ENCODE assay signal across 1 cellular context in the genomic region with DNA sequence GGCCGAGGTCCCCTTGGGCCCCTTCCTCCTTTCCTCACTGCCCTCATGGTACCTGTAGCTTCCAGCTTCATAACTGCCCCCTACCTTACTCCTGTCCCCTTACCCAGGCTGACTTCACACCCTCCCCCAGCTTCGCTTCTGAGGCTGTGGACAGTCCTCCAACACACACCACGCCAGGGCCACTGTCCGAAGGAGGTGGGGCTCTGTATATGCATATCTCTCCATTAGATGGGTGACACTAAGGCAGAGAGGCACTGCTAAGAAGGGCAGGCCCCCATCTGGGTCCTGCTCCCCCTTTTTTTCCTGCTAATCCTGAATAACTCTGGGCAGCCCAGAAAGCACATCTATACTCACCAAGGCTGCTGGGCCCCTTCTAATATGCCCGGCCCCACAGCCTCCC.
TF ChIP-seq lines count a peak whose summit lies in the region.

No MANE protein-coding gene starts in this region.

TF ChIP-seq in SK-N-SH treated with all-trans-retinoic acid at 6 μM for 48 hours, 23 proteins besides CTCF, POLR2A, EP300 and RAD21:
- TF ChIP-seq, protein P1, sequence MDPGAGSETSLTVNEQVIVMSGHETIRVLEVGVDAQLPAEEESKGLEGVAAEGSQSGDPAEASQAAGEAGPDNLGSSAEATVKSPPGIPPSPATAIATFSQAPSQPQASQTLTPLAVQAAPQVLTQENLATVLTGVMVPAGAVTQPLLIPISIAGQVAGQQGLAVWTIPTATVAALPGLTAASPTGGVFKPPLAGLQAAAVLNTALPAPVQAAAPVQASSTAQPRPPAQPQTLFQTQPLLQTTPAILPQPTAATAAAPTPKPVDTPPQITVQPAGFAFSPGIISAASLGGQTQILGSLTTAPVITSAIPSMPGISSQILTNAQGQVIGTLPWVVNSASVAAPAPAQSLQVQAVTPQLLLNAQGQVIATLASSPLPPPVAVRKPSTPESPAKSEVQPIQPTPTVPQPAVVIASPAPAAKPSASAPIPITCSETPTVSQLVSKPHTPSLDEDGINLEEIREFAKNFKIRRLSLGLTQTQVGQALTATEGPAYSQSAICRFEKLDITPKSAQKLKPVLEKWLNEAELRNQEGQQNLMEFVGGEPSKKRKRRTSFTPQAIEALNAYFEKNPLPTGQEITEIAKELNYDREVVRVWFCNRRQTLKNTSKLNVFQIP (CRISPR knock-in tag; IDR thresholded peaks at IDR 0.05; ENCODE audit: borderline replicate concordance, low read depth) = no peak
- TF ChIP-seq PPARA (CRISPR knock-in tag; IDR thresholded peaks at IDR 0.05; ENCODE audit: borderline replicate concordance) = no peak
- TF ChIP-seq, protein P2, sequence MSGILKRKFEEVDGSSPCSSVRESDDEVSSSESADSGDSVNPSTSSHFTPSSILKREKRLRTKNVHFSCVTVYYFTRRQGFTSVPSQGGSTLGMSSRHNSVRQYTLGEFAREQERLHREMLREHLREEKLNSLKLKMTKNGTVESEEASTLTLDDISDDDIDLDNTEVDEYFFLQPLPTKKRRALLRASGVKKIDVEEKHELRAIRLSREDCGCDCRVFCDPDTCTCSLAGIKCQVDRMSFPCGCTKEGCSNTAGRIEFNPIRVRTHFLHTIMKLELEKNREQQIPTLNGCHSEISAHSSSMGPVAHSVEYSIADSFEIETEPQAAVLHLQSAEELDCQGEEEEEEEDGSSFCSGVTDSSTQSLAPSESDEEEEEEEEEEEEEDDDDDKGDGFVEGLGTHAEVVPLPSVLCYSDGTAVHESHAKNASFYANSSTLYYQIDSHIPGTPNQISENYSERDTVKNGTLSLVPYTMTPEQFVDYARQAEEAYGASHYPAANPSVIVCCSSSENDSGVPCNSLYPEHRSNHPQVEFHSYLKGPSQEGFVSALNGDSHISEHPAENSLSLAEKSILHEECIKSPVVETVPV (CRISPR knock-in tag; IDR thresholded peaks at IDR 0.05) = no peak
- no peak for TF ChIP-seq TCF4 (CRISPR knock-in tag; IDR thresholded peaks at IDR 0.05; ENCODE audit: borderline replicate concordance)
- no peak for TF ChIP-seq ZFP3 (CRISPR knock-in tag; IDR thresholded peaks at IDR 0.05)
- no peak for TF ChIP-seq TOX (CRISPR knock-in tag; IDR thresholded peaks at IDR 0.05; ENCODE audit: borderline replicate concordance)
- no peak for TF ChIP-seq ZFP30 (CRISPR knock-in tag; IDR thresholded peaks at IDR 0.05)
- no peak for TF ChIP-seq BACH2 (CRISPR knock-in tag; IDR thresholded peaks at IDR 0.05; ENCODE audit: borderline replicate concordance)
- no peak for TF ChIP-seq ZC3H10 (CRISPR knock-in tag; IDR thresholded peaks at IDR 0.05)
- no peak for TF ChIP-seq ISL1 (CRISPR knock-in tag; IDR thresholded peaks at IDR 0.05)
- no peak for TF ChIP-seq ZNF70 (CRISPR knock-in tag; IDR thresholded peaks at IDR 0.05)
- TF ChIP-seq SNAI2 (CRISPR knock-in tag; IDR thresholded peaks at IDR 0.05) = no peak
- TF ChIP-seq ZNF565 (CRISPR knock-in tag; conservative IDR thresholded peaks at IDR 0.05; ENCODE audit: low read depth) = no peak
- no peak for TF ChIP-seq ARNTL (CRISPR knock-in tag; IDR thresholded peaks at IDR 0.05; ENCODE audit: borderline replicate concordance, low read depth)
- TF ChIP-seq, protein P3, sequence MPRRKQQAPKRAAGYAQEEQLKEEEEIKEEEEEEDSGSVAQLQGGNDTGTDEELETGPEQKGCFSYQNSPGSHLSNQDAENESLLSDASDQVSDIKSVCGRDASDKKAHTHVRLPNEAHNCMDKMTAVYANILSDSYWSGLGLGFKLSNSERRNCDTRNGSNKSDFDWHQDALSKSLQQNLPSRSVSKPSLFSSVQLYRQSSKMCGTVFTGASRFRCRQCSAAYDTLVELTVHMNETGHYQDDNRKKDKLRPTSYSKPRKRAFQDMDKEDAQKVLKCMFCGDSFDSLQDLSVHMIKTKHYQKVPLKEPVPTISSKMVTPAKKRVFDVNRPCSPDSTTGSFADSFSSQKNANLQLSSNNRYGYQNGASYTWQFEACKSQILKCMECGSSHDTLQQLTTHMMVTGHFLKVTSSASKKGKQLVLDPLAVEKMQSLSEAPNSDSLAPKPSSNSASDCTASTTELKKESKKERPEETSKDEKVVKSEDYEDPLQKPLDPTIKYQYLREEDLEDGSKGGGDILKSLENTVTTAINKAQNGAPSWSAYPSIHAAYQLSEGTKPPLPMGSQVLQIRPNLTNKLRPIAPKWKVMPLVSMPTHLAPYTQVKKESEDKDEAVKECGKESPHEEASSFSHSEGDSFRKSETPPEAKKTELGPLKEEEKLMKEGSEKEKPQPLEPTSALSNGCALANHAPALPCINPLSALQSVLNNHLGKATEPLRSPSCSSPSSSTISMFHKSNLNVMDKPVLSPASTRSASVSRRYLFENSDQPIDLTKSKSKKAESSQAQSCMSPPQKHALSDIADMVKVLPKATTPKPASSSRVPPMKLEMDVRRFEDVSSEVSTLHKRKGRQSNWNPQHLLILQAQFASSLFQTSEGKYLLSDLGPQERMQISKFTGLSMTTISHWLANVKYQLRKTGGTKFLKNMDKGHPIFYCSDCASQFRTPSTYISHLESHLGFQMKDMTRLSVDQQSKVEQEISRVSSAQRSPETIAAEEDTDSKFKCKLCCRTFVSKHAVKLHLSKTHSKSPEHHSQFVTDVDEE (CRISPR knock-in tag; IDR thresholded peaks at IDR 0.05) = no peak
- no peak for TF ChIP-seq ZNF8 (CRISPR knock-in tag; IDR thresholded peaks at IDR 0.05)
- TF ChIP-seq, protein P4, sequence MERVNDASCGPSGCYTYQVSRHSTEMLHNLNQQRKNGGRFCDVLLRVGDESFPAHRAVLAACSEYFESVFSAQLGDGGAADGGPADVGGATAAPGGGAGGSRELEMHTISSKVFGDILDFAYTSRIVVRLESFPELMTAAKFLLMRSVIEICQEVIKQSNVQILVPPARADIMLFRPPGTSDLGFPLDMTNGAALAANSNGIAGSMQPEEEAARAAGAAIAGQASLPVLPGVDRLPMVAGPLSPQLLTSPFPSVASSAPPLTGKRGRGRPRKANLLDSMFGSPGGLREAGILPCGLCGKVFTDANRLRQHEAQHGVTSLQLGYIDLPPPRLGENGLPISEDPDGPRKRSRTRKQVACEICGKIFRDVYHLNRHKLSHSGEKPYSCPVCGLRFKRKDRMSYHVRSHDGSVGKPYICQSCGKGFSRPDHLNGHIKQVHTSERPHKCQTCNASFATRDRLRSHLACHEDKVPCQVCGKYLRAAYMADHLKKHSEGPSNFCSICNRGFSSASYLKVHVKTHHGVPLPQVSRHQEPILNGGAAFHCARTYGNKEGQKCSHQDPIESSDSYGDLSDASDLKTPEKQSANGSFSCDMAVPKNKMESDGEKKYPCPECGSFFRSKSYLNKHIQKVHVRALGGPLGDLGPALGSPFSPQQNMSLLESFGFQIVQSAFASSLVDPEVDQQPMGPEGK (CRISPR knock-in tag; IDR thresholded peaks at IDR 0.05; ENCODE audit: borderline replicate concordance) = no peak
- TF ChIP-seq GLIS3 (CRISPR knock-in tag; IDR thresholded peaks at IDR 0.05) = no peak
- no peak for TF ChIP-seq OSR1 (CRISPR knock-in tag; IDR thresholded peaks at IDR 0.05)
- TF ChIP-seq, protein P5, sequence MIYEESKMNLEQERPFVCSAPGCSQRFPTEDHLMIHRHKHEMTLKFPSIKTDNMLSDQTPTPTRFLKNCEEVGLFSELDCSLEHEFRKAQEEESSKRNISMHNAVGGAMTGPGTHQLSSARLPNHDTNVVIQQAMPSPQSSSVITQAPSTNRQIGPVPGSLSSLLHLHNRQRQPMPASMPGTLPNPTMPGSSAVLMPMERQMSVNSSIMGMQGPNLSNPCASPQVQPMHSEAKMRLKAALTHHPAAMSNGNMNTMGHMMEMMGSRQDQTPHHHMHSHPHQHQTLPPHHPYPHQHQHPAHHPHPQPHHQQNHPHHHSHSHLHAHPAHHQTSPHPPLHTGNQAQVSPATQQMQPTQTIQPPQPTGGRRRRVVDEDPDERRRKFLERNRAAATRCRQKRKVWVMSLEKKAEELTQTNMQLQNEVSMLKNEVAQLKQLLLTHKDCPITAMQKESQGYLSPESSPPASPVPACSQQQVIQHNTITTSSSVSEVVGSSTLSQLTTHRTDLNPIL (CRISPR knock-in tag; IDR thresholded peaks at IDR 0.05; ENCODE audit: low read depth) = no peak
